In genomic region chr1:63863137-63863536, GRCh38 we compare ENCODE assay signal across 17 cellular contexts.
DNase-seq lines count a peak whose midpoint lies in the region; ATAC-seq, FAIRE-seq and TF ChIP-seq lines count a peak whose summit lies in the region.
"Had no signal": no experiment of that assay in that cellular context is flagged by ENCODE, and none has a peak within 500 bp of the region (broad histone marks: within the 10 kb centered on the region; RNA-seq: fewer than 3 reads in every experiment).

No MANE protein-coding gene starts in this region.

- H3K9me3 Mint-ChIP-seq in chondrocyte (ENCODE audit: low read depth) = no peaks in the 10 kb centered on the region
- no peaks in the 10 kb centered on the region for H3K9me3 Mint-ChIP-seq in nephron progenitor cell

- peaks cover 12% of the 10 kb centered on the region; the same call in 1 of the 2 replicates for H3K4me1 ChIP-seq in HEK293 (ENCODE audit: control insufficient read depth, insufficient read depth, low read length)
- H3K4me1 ChIP-seq in psoas muscle = peaks cover 9% of the 10 kb centered on the region
- peaks cover 0 to 3% of the 10 kb centered on the region in 2 donors for H3K4me1 ChIP-seq in left lung
- H3K4me1 ChIP-seq: BLaER1 had no signal

- H3K36me3 ChIP-seq in HEK293 (ENCODE audit: control insufficient read depth in 2 of 2, insufficient read depth in 1 of 2, low read length in 2 of 2) (no peaks in the 10 kb centered on the region), psoas muscle (ENCODE audit: insufficient read depth in 1 of 2, low read depth in 1 of 2) (no peaks in the 10 kb centered on the region), left lung (no peaks in the 10 kb centered on the region)
- H3K36me3 ChIP-seq: BLaER1 had no signal

- ATAC-seq in psoas muscle (peak in 3 of 4 donors; percentile 41 to 65 (median 56)), left lung (no peak)
- ATAC-seq: HCT116, HepG2 had no signal

- peaks cover 86% of the 10 kb centered on the region for H3K4me1 Mint-ChIP-seq in chondrocyte (ENCODE audit: low read depth)
- peaks cover 52% of the 10 kb centered on the region for H3K4me1 Mint-ChIP-seq in nephron progenitor cell
- H3K4me1 Mint-ChIP-seq: CD14-positive monocyte; CD4-positive, alpha-beta memory T cell had no signal

- CTCF ChIA-PET in HEK293 (lab: Yijun Ruan, JAX) = interaction anchor here (0.6 to 1.8 kb wide), 4 partner anchors 27 to 1799 kb away, joined by 3 to 5 read pairs (median 4); no protein-coding TSS in a partner anchor

- intact Hi-C loops in psoas muscle (cut with DNase I) (no loop called here), posterior vena cava (cut with DNase I) (no loop called here), left lung (cut with DNase I) (no loop called here)

- no peaks in the 10 kb centered on the region for H3K27me3 Mint-ChIP-seq in chondrocyte (ENCODE audit: low read depth)
- peaks cover 2% of the 10 kb centered on the region for H3K27me3 Mint-ChIP-seq in nephron progenitor cell (ENCODE audit: low read depth, poor library complexity)

- H3K27ac ChIP-seq in HEK293 (ENCODE audit: extremely low read depth, low read depth, low read length) = no peak overlapping the region
- H3K27ac ChIP-seq in psoas muscle = no peak overlapping the region
- H3K27ac ChIP-seq in left lung = no peak overlapping the region
- H3K27ac ChIP-seq: BLaER1 had no signal

- H3K4me3 ChIP-seq in HEK293 (ENCODE audit: low read depth, low read length) (no peak overlapping the region), psoas muscle (no peak overlapping the region), left lung (no peak overlapping the region)
- H3K4me3 ChIP-seq: BLaER1 had no signal

- H3K27ac Mint-ChIP-seq in chondrocyte (ENCODE audit: unreplicated experiment) = peak overlapping the region; percentile 29
- peak overlapping the region; percentile 66 for H3K27ac Mint-ChIP-seq in nephron progenitor cell
- H3K27ac Mint-ChIP-seq: CD14-positive monocyte; CD4-positive, alpha-beta memory T cell had no signal

- no peak overlapping the region for H3K4me3 Mint-ChIP-seq in chondrocyte (ENCODE audit: unreplicated experiment)
- H3K4me3 Mint-ChIP-seq in nephron progenitor cell = no peak overlapping the region
- H3K4me3 Mint-ChIP-seq: CD14-positive monocyte; CD4-positive, alpha-beta memory T cell had no signal

- H3K9me3 ChIP-seq in HEK293 (ENCODE audit: control insufficient read depth, insufficient read depth, low read depth, low read length) (no peaks in the 10 kb centered on the region), psoas muscle (no peaks in the 10 kb centered on the region), left lung (no peaks in the 10 kb centered on the region)
- H3K9me3 ChIP-seq: BLaER1 had no signal

- H3K36me3 Mint-ChIP-seq in chondrocyte (ENCODE audit: low read depth) (no peaks in the 10 kb centered on the region), nephron progenitor cell (ENCODE audit: low read depth) (no peaks in the 10 kb centered on the region)
- H3K36me3 Mint-ChIP-seq: CD14-positive monocyte; CD4-positive, alpha-beta memory T cell had no signal

- WGBS in psoas muscle, 3 donors = 72 to 92% (median 86%) methylated on average over 3 of the region's 3 CpGs

- no peaks in the 10 kb centered on the region for H3K27me3 ChIP-seq in psoas muscle (ENCODE audit: insufficient read depth in 3 of 3, low read length in 2 of 3)
- no peaks in the 10 kb centered on the region for H3K27me3 ChIP-seq in left lung
- H3K27me3 ChIP-seq: BLaER1 had no signal

- POLR2A ChIA-PET in HEK293 (lab: Yijun Ruan, JAX) = no interaction called here

- no peak for DNase-seq in chondrocyte (ENCODE audit: low spot score)
- no peak for DNase-seq in nephron progenitor cell
- no peak for DNase-seq in psoas muscle
- DNase-seq in posterior vena cava (ENCODE audit: low spot score) = no peak
- no peak for DNase-seq in left lung
- no peak for DNase-seq in D721Med (ENCODE audit: insufficient read length, low spot score)
- DNase-seq: 8988T; CD4-positive, alpha-beta memory T cell; DMS79 treated with DMSO at 0.1 percent for 48 hours; GF-D8; GOT3; H7 had no signal

- FAIRE-seq in D721Med (lab: Jason Lieb, UNC) = no peak
- FAIRE-seq: HepG2 had no signal

- TF ChIP-seq CTCF in HEK293 (tag by site-specific recombination; IDR thresholded peaks at IDR 0.05) (no peak), chondrocyte (IDR thresholded peaks at IDR 0.05) (no peak), nephron progenitor cell (IDR thresholded peaks at IDR 0.05) (no peak), psoas muscle (IDR thresholded peaks at IDR 0.05) (no peak), left lung (IDR thresholded peaks at IDR 0.05) (no peak), D721Med (IDR thresholded peaks at IDR 0.05; ENCODE audit: insufficient read depth, missing control alignments) (no peak)

TF ChIP-seq in HEK293, 187 proteins besides CTCF, POLR2A, EP300 and RAD21:
- TF ChIP-seq ZNF561 (tag by site-specific recombination; IDR thresholded peaks at IDR 0.05; ENCODE audit: borderline replicate concordance) (no peak), ZBTB17 (tag by site-specific recombination; IDR thresholded peaks at IDR 0.05) (0 out of 2 replicates have a peak, but pooled peaks have one; percentile 22)
TF ChIP-seq in HEK293: peak in this region for 1.
